1 cellular context compared by ENCODE assay signal in the genomic region with DNA sequence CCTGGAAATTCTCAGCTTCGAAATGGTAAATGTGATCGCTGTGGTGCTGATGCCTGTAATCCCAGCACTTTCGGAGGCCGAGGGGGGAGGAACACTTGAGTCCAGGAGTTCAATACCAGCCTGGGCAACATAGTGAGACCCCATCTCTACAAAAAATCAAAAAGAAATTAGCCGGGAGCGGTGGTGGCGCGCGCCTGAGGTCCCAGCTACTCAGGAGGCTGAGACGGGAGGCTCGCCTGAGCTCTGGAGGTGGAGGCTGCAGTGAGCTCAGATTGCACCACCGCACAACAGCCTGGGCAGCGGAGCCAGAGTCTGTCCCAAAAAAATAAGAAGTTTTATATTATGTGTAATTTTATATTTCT.
TF ChIP-seq lines count a peak whose summit lies in the region.

No MANE protein-coding gene starts in this region.

TF ChIP-seq in SK-N-SH, 30 proteins besides CTCF, POLR2A, EP300 and RAD21 (continued from another document):
- no peak for TF ChIP-seq SMC3 (IDR thresholded peaks at IDR 0.05; ENCODE audit: low read depth, low read length)
- TF ChIP-seq TAF1 (IDR thresholded peaks at IDR 0.05; ENCODE audit: borderline replicate concordance, low read depth, low read length), result no peak
- TF ChIP-seq SIN3A (IDR thresholded peaks at IDR 0.05; ENCODE audit: borderline replicate concordance, low read depth, low read length), result no peak
- TF ChIP-seq CHD2 (IDR thresholded peaks at IDR 0.05; ENCODE audit: low read length, partially characterized antibody), result no peak
- TF ChIP-seq, protein P1, sequence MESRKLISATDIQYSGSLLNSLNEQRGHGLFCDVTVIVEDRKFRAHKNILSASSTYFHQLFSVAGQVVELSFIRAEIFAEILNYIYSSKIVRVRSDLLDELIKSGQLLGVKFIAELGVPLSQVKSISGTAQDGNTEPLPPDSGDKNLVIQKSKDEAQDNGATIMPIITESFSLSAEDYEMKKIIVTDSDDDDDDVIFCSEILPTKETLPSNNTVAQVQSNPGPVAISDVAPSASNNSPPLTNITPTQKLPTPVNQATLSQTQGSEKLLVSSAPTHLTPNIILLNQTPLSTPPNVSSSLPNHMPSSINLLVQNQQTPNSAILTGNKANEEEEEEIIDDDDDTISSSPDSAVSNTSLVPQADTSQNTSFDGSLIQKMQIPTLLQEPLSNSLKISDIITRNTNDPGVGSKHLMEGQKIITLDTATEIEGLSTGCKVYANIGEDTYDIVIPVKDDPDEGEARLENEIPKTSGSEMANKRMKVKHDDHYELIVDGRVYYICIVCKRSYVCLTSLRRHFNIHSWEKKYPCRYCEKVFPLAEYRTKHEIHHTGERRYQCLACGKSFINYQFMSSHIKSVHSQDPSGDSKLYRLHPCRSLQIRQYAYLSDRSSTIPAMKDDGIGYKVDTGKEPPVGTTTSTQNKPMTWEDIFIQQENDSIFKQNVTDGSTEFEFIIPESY (IDR thresholded peaks at IDR 0.05; ENCODE audit: borderline replicate concordance, low read depth), result no peak
- no peak for TF ChIP-seq RFX5 (IDR thresholded peaks at IDR 0.05; ENCODE audit: low read length)
- TF ChIP-seq, protein P2, sequence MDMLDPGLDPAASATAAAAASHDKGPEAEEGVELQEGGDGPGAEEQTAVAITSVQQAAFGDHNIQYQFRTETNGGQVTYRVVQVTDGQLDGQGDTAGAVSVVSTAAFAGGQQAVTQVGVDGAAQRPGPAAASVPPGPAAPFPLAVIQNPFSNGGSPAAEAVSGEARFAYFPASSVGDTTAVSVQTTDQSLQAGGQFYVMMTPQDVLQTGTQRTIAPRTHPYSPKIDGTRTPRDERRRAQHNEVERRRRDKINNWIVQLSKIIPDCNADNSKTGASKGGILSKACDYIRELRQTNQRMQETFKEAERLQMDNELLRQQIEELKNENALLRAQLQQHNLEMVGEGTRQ (IDR thresholded peaks at IDR 0.05; ENCODE audit: borderline replicate concordance, low read depth, low read length), result no peak
